28 cellular contexts compared by ENCODE assay signal in the genomic region with DNA sequence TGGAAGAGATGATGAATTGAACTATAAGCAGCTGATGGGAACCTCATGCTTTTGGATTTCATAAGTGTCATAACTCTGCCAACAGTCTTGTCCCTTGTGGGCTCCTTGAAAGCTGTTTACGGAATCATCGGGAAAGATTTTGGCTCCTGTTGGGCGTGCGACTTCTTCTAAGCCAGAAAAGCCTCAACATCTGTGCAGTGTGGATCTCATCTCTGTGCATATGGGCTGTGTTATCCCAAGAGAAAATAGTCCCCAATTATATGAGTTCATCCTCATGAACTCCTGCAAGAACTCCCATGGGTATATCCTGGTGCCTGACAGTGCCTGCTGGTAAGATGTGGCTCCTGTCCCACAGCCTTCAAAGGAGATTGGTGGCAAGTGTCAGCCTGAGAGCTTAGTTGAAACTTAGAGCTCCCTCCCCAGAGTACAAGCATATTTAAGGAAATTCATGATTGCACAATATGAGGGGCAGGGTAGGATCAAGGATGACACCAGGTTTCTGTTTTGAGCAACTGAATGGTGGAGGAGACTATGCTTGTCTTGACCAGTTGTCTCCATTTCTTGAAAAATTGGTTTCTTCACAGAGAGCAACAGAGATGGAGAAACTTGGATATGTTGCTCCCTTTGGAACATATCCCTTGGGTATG.
DNase-seq lines count a peak whose midpoint lies in the region; ATAC-seq and TF ChIP-seq lines count a peak whose summit lies in the region.
"Had no signal": no experiment of that assay in that cellular context is flagged by ENCODE, and none has a peak within 500 bp of the region (broad histone marks: within the 10 kb centered on the region; RNA-seq: fewer than 3 reads in every experiment).

No MANE protein-coding gene starts in this region.

- H3K9me3 ChIP-seq in tibial nerve: no peaks in the 10 kb centered on the region
- H3K9me3 ChIP-seq in transverse colon: no peaks in the 10 kb centered on the region
- H3K9me3 ChIP-seq: lower lobe of right lung, neutrophil, upper lobe of right lung had no signal

- 70 to 73% methylated on average over 4 of the region's 4 CpGs for WGBS in tibial nerve, 2 donors
- WGBS in transverse colon (ENCODE audit: low coverage in 1 of 2), 2 donors: 80% methylated on average over 4 of the region's 4 CpGs; no CpG with 5 or more reads in 1 of the 2 donors

- H3K27me3 ChIP-seq in tibial nerve: no peaks in the 10 kb centered on the region
- no peaks in the 10 kb centered on the region for H3K27me3 ChIP-seq in transverse colon
- H3K27me3 ChIP-seq: dorsolateral prefrontal cortex, neutrophil, upper lobe of right lung had no signal

- in situ Hi-C loops in transverse colon (cut with MboI; ENCODE audit: low pct_ligation_motif_present in 1 of 4, low pct_unique_long_range_greater_than_20kb in 1 of 4, low sequenced_read_pairs in 3 of 4): no loop called here

- ATAC-seq in left cardiac atrium (peak; percentile 25 to 44), GM18873 (IDR thresholded peaks at IDR 0.05; ENCODE audit: low FRiP score, unreplicated experiment) (no peak), GM21576 (IDR thresholded peaks at IDR 0.05; ENCODE audit: unreplicated experiment) (no peak)
- ATAC-seq: activated CD4-positive, alpha-beta T cell treated with anti-CD3 and anti-CD28 coated beads for 36 hours; activated CD8-positive, alpha-beta T cell treated with anti-CD3 and anti-CD28 coated beads for 36 hours; lower lobe of right lung; stimulated activated memory B cell treated with anti-CD40 and anti-IgM and Interleukin-4, amounts not matched to agents 10 μg/mL and 1 μg/mL and 100 μg/mL, for 72 hours; upper lobe of right lung had no signal

- DNase-seq in NCI-H82 (lab: John Stamatoyannopoulos, UW) (peak; percentile 16), NCI-H82 treated with DMSO at 0.1 percent for 48 hours (lab: John Stamatoyannopoulos, UW; ENCODE audit: unreplicated experiment) (no peak), NCI-H446 treated with DMSO at 0.1 percent for 48 hours (lab: John Stamatoyannopoulos, UW) (peak; percentile 93), left cardiac atrium (no peak), tibial nerve (ENCODE audit: low spot score in 2 of 2) (peak; percentile 25 to 48), transverse colon (no peak)
- DNase-seq: 8988T; activated CD4-positive, alpha-beta T cell treated with anti-CD3 and anti-CD28 coated beads for 36 hours; activated CD8-positive, alpha-beta T cell treated with anti-CD3 and anti-CD28 coated beads for 36 hours; amygdala; CD4-positive, alpha-beta memory T cell; dorsolateral prefrontal cortex; GOT3; HFFc6; kidney; lower lobe of right lung; midbrain; naive B cell; NCI-H1092; NCI-H1694 treated with DMSO at 0.1 percent for 48 hours; NCI-H526 treated with DMSO at 0.1 percent for 48 hours; SIG-M5; substantia nigra; upper lobe of right lung had no signal

- TF ChIP-seq EP300 in tibial nerve (IDR thresholded peaks at IDR 0.05) (peak in 1 of 2 donors; percentile 64), transverse colon (IDR thresholded peaks at IDR 0.05; ENCODE audit: low read depth) (no peak)

- H3K4me1 ChIP-seq in tibial nerve (peaks cover 0 to 8% (median 0%) of the 10 kb centered on the region in 4 donors), transverse colon (no peaks in the 10 kb centered on the region)
- H3K4me1 ChIP-seq: lower lobe of right lung, upper lobe of right lung had no signal

- TF ChIP-seq POLR2A in tibial nerve (IDR thresholded peaks at IDR 0.05) (no peak), transverse colon (IDR thresholded peaks at IDR 0.05) (no peak)

- peak overlapping the region in 1 of 4 donors; percentile 25 for H3K27ac ChIP-seq in tibial nerve
- H3K27ac ChIP-seq in transverse colon: no peak overlapping the region
- H3K27ac ChIP-seq: dorsolateral prefrontal cortex, lower lobe of right lung, neutrophil, upper lobe of right lung had no signal

- intact Hi-C loops in left cardiac atrium (cut with DNase I) (no loop called here), transverse colon (cut with DNase I; ENCODE audit: low total_unique reads) (no loop called here)

- H3K4me3 ChIP-seq in tibial nerve: no peak overlapping the region
- no peak overlapping the region for H3K4me3 ChIP-seq in transverse colon
- H3K4me3 ChIP-seq: dorsolateral prefrontal cortex, lower lobe of right lung, upper lobe of right lung had no signal

- TF ChIP-seq CTCF in tibial nerve (IDR thresholded peaks at IDR 0.05) (no peak), transverse colon (IDR thresholded peaks at IDR 0.05) (no peak)

- H3K36me3 ChIP-seq in tibial nerve: no peaks in the 10 kb centered on the region
- no peaks in the 10 kb centered on the region for H3K36me3 ChIP-seq in transverse colon
- H3K36me3 ChIP-seq: lower lobe of right lung, neutrophil, upper lobe of right lung had no signal

Comparison
In these comparisons a context has a peak if more than half of its experiments do, and no peak if none do; other contexts are left out.
1. DNase-seq: peak in NCI-H82 (single experiment), NCI-H446 treated with DMSO at 0.1 percent for 48 hours (single experiment) and tibial nerve (2 of 2); none in NCI-H82 treated with DMSO at 0.1 percent for 48 hours (single experiment), left cardiac atrium (single experiment) and transverse colon (single experiment).
2. ATAC-seq: peak in left cardiac atrium (2 of 2); none in GM18873 (single experiment) and GM21576 (single experiment).